8 cellular contexts compared by ENCODE assay signal in the genomic region with DNA sequence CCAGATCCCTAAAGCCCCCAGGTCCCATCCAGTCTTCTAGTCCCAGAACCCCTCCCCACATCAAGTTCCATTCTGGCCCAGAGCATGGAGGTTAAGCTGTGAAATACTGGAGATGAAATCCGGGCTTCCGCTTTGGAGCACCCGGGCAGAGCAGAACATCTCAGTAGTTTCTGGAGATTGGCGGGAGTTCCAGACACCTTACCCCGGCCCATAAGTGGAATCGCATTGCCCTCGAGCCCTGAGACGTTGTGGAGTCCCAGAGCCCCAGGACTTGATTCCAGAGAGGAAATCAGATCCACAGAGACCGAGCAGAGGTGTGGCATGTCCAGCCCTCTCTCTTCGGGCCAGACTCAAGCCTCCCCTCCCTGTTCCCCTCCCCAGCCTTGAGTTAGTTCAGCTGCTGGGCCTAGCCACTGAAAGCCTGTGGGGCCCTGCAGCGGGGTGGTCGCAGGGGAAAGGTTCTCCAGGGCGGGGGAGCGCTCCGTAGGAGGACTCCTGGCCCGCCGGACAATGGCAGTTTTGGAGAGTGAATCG. TPM values are rescaled to one million over a fixed set of nuclear protein-coding genes. Genes with fewer than 3 reads are reported as not detected.
DNase-seq lines count a peak whose midpoint lies in the region; ATAC-seq lines count a peak whose summit lies in the region.

No MANE protein-coding gene starts in this region.

- H3K27ac Mint-ChIP-seq in activated CD8-positive, alpha-beta memory T cell treated with anti-CD3 and anti-CD28 coated beads, Interleukin-2, amount 10 ng/mL, durations not matched to agents 7 days and 5 days = no peak overlapping the region
- no peak overlapping the region for H3K27ac Mint-ChIP-seq in effector memory CD8-positive, alpha-beta T cell
- H3K27ac Mint-ChIP-seq in stimulated activated effector memory CD8-positive, alpha-beta T cell treated with anti-CD3 and anti-CD28 coated beads, Interleukin-12 subunit alpha, Interleukin-12 subunit beta, amount 100 ng/mL, for 72 hours = peak overlapping the region; percentile 8

- CTCF ChIA-PET in activated CD8-positive, alpha-beta memory T cell treated with anti-CD3 and anti-CD28 coated beads, Interleukin-2, amount 10 ng/mL, durations not matched to agents 7 days and 5 days (lab: Charles Lee) = interaction anchor here (2.1 kb wide), 1 partner anchor 13 kb away, joined by 5 read pairs; no protein-coding TSS in a partner anchor

- H3K4me1 Mint-ChIP-seq in activated CD8-positive, alpha-beta memory T cell treated with anti-CD3 and anti-CD28 coated beads, Interleukin-2, amount 10 ng/mL, durations not matched to agents 7 days and 5 days = peaks cover 42% of the 10 kb centered on the region
- peaks cover 22 to 24% of the 10 kb centered on the region in 2 donors for H3K4me1 Mint-ChIP-seq in effector memory CD8-positive, alpha-beta T cell (ENCODE audit: low read depth in 2 of 2)
- H3K4me1 Mint-ChIP-seq in stimulated activated effector memory CD8-positive, alpha-beta T cell treated with anti-CD3 and anti-CD28 coated beads, Interleukin-12 subunit alpha, Interleukin-12 subunit beta, amount 100 ng/mL, for 72 hours = peaks cover 42% of the 10 kb centered on the region

- no peak for DNase-seq in activated CD8-positive, alpha-beta memory T cell treated with anti-CD3 and anti-CD28 coated beads, Interleukin-2, amount 10 ng/mL, durations not matched to agents 7 days and 5 days
- no peak for DNase-seq in activated CD8-positive, alpha-beta memory T cell treated with anti-CD3 and anti-CD28 coated beads for 24 hours
- DNase-seq in NCI-H146 (lab: John Stamatoyannopoulos, UW) (peak; percentile 70), globus pallidus (ENCODE audit: low spot score) (no peak), cortex of kidney (lab: John Stamatoyannopoulos, UW) (no peak)
- no peak for DNase-seq in effector memory CD8-positive, alpha-beta T cell
- DNase-seq in stimulated activated effector memory CD8-positive, alpha-beta T cell treated with anti-CD3 and anti-CD28 coated beads, Interleukin-12 subunit alpha, Interleukin-12 subunit beta, amount 100 ng/mL, for 72 hours (ENCODE audit: low spot score in 2 of 2) = no peak

- ATAC-seq in activated CD8-positive, alpha-beta memory T cell treated with anti-CD3 and anti-CD28 coated beads, Interleukin-2, amount 10 ng/mL, durations not matched to agents 7 days and 5 days = no peak
- ATAC-seq in effector memory CD8-positive, alpha-beta T cell (replicated peaks) = no peak
- no peak for ATAC-seq in stimulated activated effector memory CD8-positive, alpha-beta T cell treated with anti-CD3 and anti-CD28 coated beads, Interleukin-12 subunit alpha, Interleukin-12 subunit beta, amount 100 ng/mL, for 72 hours
- ATAC-seq in HG02884 (IDR thresholded peaks at IDR 0.05; ENCODE audit: unreplicated experiment) = no peak

- H3K9me3 Mint-ChIP-seq in activated CD8-positive, alpha-beta memory T cell treated with anti-CD3 and anti-CD28 coated beads, Interleukin-2, amount 10 ng/mL, durations not matched to agents 7 days and 5 days (ENCODE audit: low read depth) = no peaks in the 10 kb centered on the region
- H3K9me3 Mint-ChIP-seq in effector memory CD8-positive, alpha-beta T cell = no peaks in the 10 kb centered on the region
- H3K9me3 Mint-ChIP-seq in stimulated activated effector memory CD8-positive, alpha-beta T cell treated with anti-CD3 and anti-CD28 coated beads, Interleukin-12 subunit alpha, Interleukin-12 subunit beta, amount 100 ng/mL, for 72 hours = no peaks in the 10 kb centered on the region

- H3K36me3 Mint-ChIP-seq in activated CD8-positive, alpha-beta memory T cell treated with anti-CD3 and anti-CD28 coated beads, Interleukin-2, amount 10 ng/mL, durations not matched to agents 7 days and 5 days = peaks cover 3% of the 10 kb centered on the region
- peaks cover 7% of the 10 kb centered on the region for H3K36me3 Mint-ChIP-seq in effector memory CD8-positive, alpha-beta T cell (ENCODE audit: insufficient read depth)
- H3K36me3 Mint-ChIP-seq in stimulated activated effector memory CD8-positive, alpha-beta T cell treated with anti-CD3 and anti-CD28 coated beads, Interleukin-12 subunit alpha, Interleukin-12 subunit beta, amount 100 ng/mL, for 72 hours = peaks cover 11% of the 10 kb centered on the region

- peak overlapping the region; percentile 33 for H3K4me3 Mint-ChIP-seq in activated CD8-positive, alpha-beta memory T cell treated with anti-CD3 and anti-CD28 coated beads, Interleukin-2, amount 10 ng/mL, durations not matched to agents 7 days and 5 days
- peak overlapping the region; percentile 81 to 83 for H3K4me3 Mint-ChIP-seq in effector memory CD8-positive, alpha-beta T cell
- H3K4me3 Mint-ChIP-seq in stimulated activated effector memory CD8-positive, alpha-beta T cell treated with anti-CD3 and anti-CD28 coated beads, Interleukin-12 subunit alpha, Interleukin-12 subunit beta, amount 100 ng/mL, for 72 hours = peak overlapping the region; percentile 78

- peaks cover 96% of the 10 kb centered on the region for H3K27me3 Mint-ChIP-seq in activated CD8-positive, alpha-beta memory T cell treated with anti-CD3 and anti-CD28 coated beads, Interleukin-2, amount 10 ng/mL, durations not matched to agents 7 days and 5 days
- H3K27me3 Mint-ChIP-seq in effector memory CD8-positive, alpha-beta T cell = peaks cover 68 to 95% of the 10 kb centered on the region in 2 donors

RNA-seq across cellular contexts. Expression of a gene that starts 0.9 kb away (rescaled TPM):
- under 1 TPM; 0.14 to 0.20 TPM for total RNA-seq in activated CD8-positive, alpha-beta memory T cell treated with anti-CD3 and anti-CD28 coated beads, Interleukin-2, amount 10 ng/mL, durations not matched to agents 7 days and 5 days
